ENCODE assay signal across 7 cellular contexts in the genomic region with DNA sequence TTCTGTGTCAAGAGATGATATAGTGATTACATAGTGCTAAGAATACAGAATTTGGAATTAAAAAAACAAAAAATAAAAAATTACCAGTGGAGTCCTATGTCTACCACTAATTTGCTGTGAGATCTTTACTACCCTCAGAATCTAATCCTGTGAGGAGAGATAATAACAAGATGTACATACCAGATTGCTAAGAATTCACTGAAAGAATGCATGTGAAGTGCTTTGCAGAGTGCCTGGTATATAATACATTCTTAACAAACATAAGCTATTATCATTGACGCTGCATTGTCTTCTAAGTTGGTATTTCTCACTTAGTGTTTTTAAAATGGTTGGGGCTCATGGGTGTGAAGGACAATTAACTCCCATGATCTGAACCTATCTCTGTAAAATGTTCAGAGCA.
"Had no signal": no experiment of that assay in that cellular context is flagged by ENCODE, and none has a peak within 500 bp of the region (broad histone marks: within the 10 kb centered on the region; RNA-seq: fewer than 3 reads in every experiment).

No MANE protein-coding gene starts in this region.

- H3K4me3 ChIP-seq: HAP-1, K562 had no signal

- ATAC-seq: HCT116, K562 had no signal

- DNase-seq: GOT3, H7, IMR-90, KG1 had no signal

- H3K4me1 ChIP-seq: HAP-1 had no signal

- H3K36me3 ChIP-seq: HAP-1 had no signal
